Comparison of ENCODE assay signal across 1 cellular context in genomic region chr3:138136208-138136607, GRCh38.
TF ChIP-seq lines count a peak whose summit lies in the region.

No MANE protein-coding gene starts in this region.

TF ChIP-seq in GM23338, 12 proteins besides CTCF, POLR2A, EP300 and RAD21 (continued from another document):
- TF ChIP-seq ZNF462 (CRISPR knock-in tag; IDR thresholded peaks at IDR 0.05) (no peak), ZNF114 (CRISPR knock-in tag; IDR thresholded peaks at IDR 0.05) (no peak), CREB1 (CRISPR knock-in tag; IDR thresholded peaks at IDR 0.05; ENCODE audit: low read depth) (no peak), POLR2AphosphoS5 (IDR thresholded peaks at IDR 0.05; ENCODE audit: low read depth) (no peak), REST (IDR thresholded peaks at IDR 0.05; ENCODE audit: unreplicated experiment) (no peak), EZH2phosphoT487 (IDR thresholded peaks at IDR 0.05; ENCODE audit: unreplicated experiment) (no peak)
